ENCODE assay signal across 18 cellular contexts in the genomic region with DNA sequence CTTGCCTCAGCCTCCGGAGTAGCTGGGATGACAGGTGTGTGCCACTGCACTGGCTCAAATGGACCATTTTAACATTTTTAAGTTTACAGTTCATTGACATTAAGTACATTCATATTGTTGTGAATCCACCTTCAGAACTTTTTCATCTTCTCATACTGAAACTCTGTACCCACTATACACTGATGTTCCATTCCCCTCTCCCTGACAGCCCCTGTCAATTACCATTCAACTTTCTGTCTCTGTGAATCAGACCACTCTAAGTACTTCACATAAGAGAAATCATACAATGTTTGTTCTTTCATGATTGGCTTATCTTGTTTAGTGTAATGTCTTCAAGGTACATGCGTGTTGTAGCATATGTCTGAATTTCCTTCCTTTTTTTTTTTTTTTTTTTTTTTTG. TPM values are rescaled to one million over a fixed set of nuclear protein-coding genes. Genes with fewer than 3 reads are reported as not detected.
DNase-seq lines count a peak whose midpoint lies in the region; ATAC-seq and TF ChIP-seq lines count a peak whose summit lies in the region.
"Had no signal": no experiment of that assay in that cellular context is flagged by ENCODE, and none has a peak within 500 bp of the region (broad histone marks: within the 10 kb centered on the region; RNA-seq: fewer than 3 reads in every experiment).

No MANE protein-coding gene starts in this region.

- H4K20me1 ChIP-seq in hepatocyte (ENCODE audit: insufficient read depth, poor library complexity, severe bottlenecking): no peaks in the 10 kb centered on the region
- H4K20me1 ChIP-seq: BLaER1 had no signal

- H3K9me3 Mint-ChIP-seq in activated CD8-positive, alpha-beta T cell treated with anti-CD3 and anti-CD28 coated beads for 36 hours: no peaks in the 10 kb centered on the region
- H3K9me3 Mint-ChIP-seq in activated CD8-positive, alpha-beta T cell treated with anti-CD3 and anti-CD28 coated beads, Interleukin-2, amount 10 ng/mL, durations not matched to agents 7 days and 5 days (ENCODE audit: insufficient read depth): no peaks in the 10 kb centered on the region
- H3K9me3 Mint-ChIP-seq in stimulated activated naive CD8-positive, alpha-beta T cell treated with anti-CD3 and anti-CD28 coated beads, Interleukin-15, amount 100 ng/mL, for 72 hours: no peaks in the 10 kb centered on the region
- peaks cover 0 to 5% of the 10 kb centered on the region in 2 donors for H3K9me3 Mint-ChIP-seq in stimulated activated naive B cell treated with anti-CD40 and anti-IgM and Interleukin-4, amounts not matched to agents 10 μg/mL and 1 μg/mL and 100 μg/mL, for 72 hours
- H3K9me3 Mint-ChIP-seq: CD8-positive, alpha-beta T cell; H9 had no signal

- no peak overlapping the region for H3K4me2 ChIP-seq in hepatocyte
- H3K4me2 ChIP-seq: BLaER1 had no signal

- no peak overlapping the region for H3K4me3 Mint-ChIP-seq in activated CD8-positive, alpha-beta T cell treated with anti-CD3 and anti-CD28 coated beads for 36 hours
- no peak overlapping the region for H3K4me3 Mint-ChIP-seq in activated CD8-positive, alpha-beta T cell treated with anti-CD3 and anti-CD28 coated beads, Interleukin-2, amount 10 ng/mL, durations not matched to agents 7 days and 5 days
- no peak overlapping the region for H3K4me3 Mint-ChIP-seq in stimulated activated naive CD8-positive, alpha-beta T cell treated with anti-CD3 and anti-CD28 coated beads, Interleukin-15, amount 100 ng/mL, for 72 hours
- H3K4me3 Mint-ChIP-seq in stimulated activated naive B cell treated with anti-CD40 and anti-IgM and Interleukin-4, amounts not matched to agents 10 μg/mL and 1 μg/mL and 100 μg/mL, for 72 hours: no peak overlapping the region
- H3K4me3 Mint-ChIP-seq: CD8-positive, alpha-beta T cell; H9 had no signal

- no peaks in the 10 kb centered on the region for H3K27me3 Mint-ChIP-seq in activated CD8-positive, alpha-beta T cell treated with anti-CD3 and anti-CD28 coated beads for 36 hours
- peaks cover 3% of the 10 kb centered on the region for H3K27me3 Mint-ChIP-seq in activated CD8-positive, alpha-beta T cell treated with anti-CD3 and anti-CD28 coated beads, Interleukin-2, amount 10 ng/mL, durations not matched to agents 7 days and 5 days (ENCODE audit: low read depth)
- H3K27me3 Mint-ChIP-seq in stimulated activated naive CD8-positive, alpha-beta T cell treated with anti-CD3 and anti-CD28 coated beads, Interleukin-15, amount 100 ng/mL, for 72 hours: peaks cover 16% of the 10 kb centered on the region
- peaks cover 11 to 25% of the 10 kb centered on the region in 2 donors for H3K27me3 Mint-ChIP-seq in stimulated activated naive B cell treated with anti-CD40 and anti-IgM and Interleukin-4, amounts not matched to agents 10 μg/mL and 1 μg/mL and 100 μg/mL, for 72 hours

- no peak overlapping the region for H3K27ac Mint-ChIP-seq in activated CD8-positive, alpha-beta T cell treated with anti-CD3 and anti-CD28 coated beads for 36 hours
- no peak overlapping the region for H3K27ac Mint-ChIP-seq in activated CD8-positive, alpha-beta T cell treated with anti-CD3 and anti-CD28 coated beads, Interleukin-2, amount 10 ng/mL, durations not matched to agents 7 days and 5 days
- no peak overlapping the region for H3K27ac Mint-ChIP-seq in stimulated activated naive CD8-positive, alpha-beta T cell treated with anti-CD3 and anti-CD28 coated beads, Interleukin-15, amount 100 ng/mL, for 72 hours
- H3K27ac Mint-ChIP-seq in stimulated activated naive B cell treated with anti-CD40 and anti-IgM and Interleukin-4, amounts not matched to agents 10 μg/mL and 1 μg/mL and 100 μg/mL, for 72 hours: no peak overlapping the region
- H3K27ac Mint-ChIP-seq: CD8-positive, alpha-beta T cell; H9 had no signal

- TF ChIP-seq CTCF in activated CD8-positive, alpha-beta T cell treated with anti-CD3 and anti-CD28 coated beads for 36 hours (IDR thresholded peaks at IDR 0.05): no peak
- no peak for TF ChIP-seq CTCF in hepatocyte (IDR thresholded peaks at IDR 0.05; ENCODE audit: poor library complexity)

- H2AFZ ChIP-seq in hepatocyte: no peak overlapping the region

- H3K79me2 ChIP-seq in hepatocyte: no peaks in the 10 kb centered on the region

- DNase-seq in activated CD8-positive, alpha-beta T cell treated with anti-CD3 and anti-CD28 coated beads for 36 hours: no peak
- no peak for DNase-seq in activated CD8-positive, alpha-beta T cell treated with anti-CD3 and anti-CD28 coated beads, Interleukin-2, amount 10 ng/mL, durations not matched to agents 7 days and 5 days
- DNase-seq in stimulated activated naive CD8-positive, alpha-beta T cell treated with anti-CD3 and anti-CD28 coated beads, Interleukin-15, Interleukin-2, amounts not matched to agents 100 U/mL and 50 U/mL, for 24 hours: no peak
- no peak for DNase-seq in stimulated activated naive CD8-positive, alpha-beta T cell treated with anti-CD3 and anti-CD28 coated beads, Interleukin-15, amount 100 ng/mL, for 72 hours
- no peak for DNase-seq in hepatocyte (ENCODE audit: low spot score)
- DNase-seq in stimulated activated naive B cell treated with anti-CD40 and anti-IgM and Interleukin-4, amounts not matched to agents 10 μg/mL and 1 μg/mL and 100 μg/mL, for 72 hours: no peak
- DNase-seq in NCI-H2227 (lab: John Stamatoyannopoulos, UW; ENCODE audit: unreplicated experiment): no peak
- no peak for DNase-seq in activated CD8-positive, alpha-beta memory T cell treated with anti-CD3 and anti-CD28 coated beads, Interleukin-2, amount 50 U/mL, for 48 hours
- DNase-seq: 8988T; Calu3; CD8-positive, alpha-beta T cell; DMS79 treated with DMSO at 0.1 percent for 48 hours; GF-D8; H9 had no signal

- no peaks in the 10 kb centered on the region for H3K9me2 ChIP-seq in hepatocyte (replicated peaks; ENCODE audit: insufficient read depth)

- no peaks in the 10 kb centered on the region for H3K9me3 ChIP-seq in hepatocyte (ENCODE audit: low read depth)
- H3K9me3 ChIP-seq: BLaER1 had no signal

- CTCF ChIA-PET in activated CD8-positive, alpha-beta T cell treated with anti-CD3 and anti-CD28 coated beads for 36 hours (lab: Charles Lee): no interaction called here
- CTCF ChIA-PET in activated CD8-positive, alpha-beta T cell treated with anti-CD3 and anti-CD28 coated beads, Interleukin-2, amount 10 ng/mL, durations not matched to agents 7 days and 5 days (lab: Charles Lee): no interaction called here

- H3K4me1 Mint-ChIP-seq in activated CD8-positive, alpha-beta T cell treated with anti-CD3 and anti-CD28 coated beads for 36 hours (ENCODE audit: low read depth): peaks cover 4% of the 10 kb centered on the region
- no peaks in the 10 kb centered on the region for H3K4me1 Mint-ChIP-seq in activated CD8-positive, alpha-beta T cell treated with anti-CD3 and anti-CD28 coated beads, Interleukin-2, amount 10 ng/mL, durations not matched to agents 7 days and 5 days (ENCODE audit: low read depth)
- H3K4me1 Mint-ChIP-seq in stimulated activated naive CD8-positive, alpha-beta T cell treated with anti-CD3 and anti-CD28 coated beads, Interleukin-15, amount 100 ng/mL, for 72 hours: peaks cover 6% of the 10 kb centered on the region
- H3K4me1 Mint-ChIP-seq in stimulated activated naive B cell treated with anti-CD40 and anti-IgM and Interleukin-4, amounts not matched to agents 10 μg/mL and 1 μg/mL and 100 μg/mL, for 72 hours: peaks cover 0 to 3% of the 10 kb centered on the region in 2 donors

- ATAC-seq in activated CD8-positive, alpha-beta T cell treated with anti-CD3 and anti-CD28 coated beads for 36 hours: peak; percentile 53
- no peak for ATAC-seq in activated CD8-positive, alpha-beta T cell treated with anti-CD3 and anti-CD28 coated beads, Interleukin-2, amount 10 ng/mL, durations not matched to agents 7 days and 5 days
- peak; percentile 71 for ATAC-seq in stimulated activated naive CD8-positive, alpha-beta T cell treated with anti-CD3 and anti-CD28 coated beads, Interleukin-15, Interleukin-2, amounts not matched to agents 100 U/mL and 50 U/mL, for 24 hours
- no peak for ATAC-seq in stimulated activated naive CD8-positive, alpha-beta T cell treated with anti-CD3 and anti-CD28 coated beads, Interleukin-15, amount 100 ng/mL, for 72 hours
- peak; percentile 36 to 42 for ATAC-seq in stimulated activated naive B cell treated with anti-CD40 and anti-IgM and Interleukin-4, amounts not matched to agents 10 μg/mL and 1 μg/mL and 100 μg/mL, for 72 hours (replicated peaks)
- ATAC-seq: CD8-positive, alpha-beta T cell; HepG2 had no signal

- POLR2A ChIA-PET in activated CD8-positive, alpha-beta T cell treated with anti-CD3 and anti-CD28 coated beads for 36 hours (lab: Charles Lee): no interaction called here
- POLR2A ChIA-PET in activated CD8-positive, alpha-beta T cell treated with anti-CD3 and anti-CD28 coated beads, Interleukin-2, amount 10 ng/mL, durations not matched to agents 7 days and 5 days (lab: Charles Lee): no interaction called here

- peaks cover 26% of the 10 kb centered on the region for H3K4me1 ChIP-seq in hepatocyte (ENCODE audit: insufficient read depth)
- H3K4me1 ChIP-seq: BLaER1 had no signal

- H3K4me3 ChIP-seq in hepatocyte: no peak overlapping the region
- H3K4me3 ChIP-seq: BLaER1 had no signal

- peak overlapping the region; percentile 84 for H3K27ac ChIP-seq in hepatocyte
- H3K27ac ChIP-seq: BLaER1 had no signal

- no peaks in the 10 kb centered on the region for H3K36me3 Mint-ChIP-seq in activated CD8-positive, alpha-beta T cell treated with anti-CD3 and anti-CD28 coated beads for 36 hours (ENCODE audit: low read depth)
- no peaks in the 10 kb centered on the region for H3K36me3 Mint-ChIP-seq in activated CD8-positive, alpha-beta T cell treated with anti-CD3 and anti-CD28 coated beads, Interleukin-2, amount 10 ng/mL, durations not matched to agents 7 days and 5 days (ENCODE audit: low read depth)
- no peaks in the 10 kb centered on the region for H3K36me3 Mint-ChIP-seq in stimulated activated naive B cell treated with anti-CD40 and anti-IgM and Interleukin-4, amounts not matched to agents 10 μg/mL and 1 μg/mL and 100 μg/mL, for 72 hours
- H3K36me3 Mint-ChIP-seq: CD8-positive, alpha-beta T cell had no signal

- WGBS in hepatocyte (ENCODE audit: low lambda C conversion rate, missing lambda C conversion rate): 100% methylated on average over 2 of the region's 2 CpGs

- no peaks in the 10 kb centered on the region for H3K27me3 ChIP-seq in hepatocyte
- H3K27me3 ChIP-seq: BLaER1 had no signal

- no peaks in the 10 kb centered on the region for H3K36me3 ChIP-seq in hepatocyte (replicated peaks; ENCODE audit: insufficient read depth, low read depth)
- H3K36me3 ChIP-seq: BLaER1 had no signal

- intact Hi-C loops in activated CD8-positive, alpha-beta T cell treated with anti-CD3 and anti-CD28 coated beads for 36 hours (cut with micrococcal nuclease): no loop called here

RNA-seq across cellular contexts. Expression of a gene that starts 1.9 kb away (rescaled TPM):
- total RNA-seq in activated CD8-positive, alpha-beta T cell treated with anti-CD3 and anti-CD28 coated beads for 36 hours: not detected
- total RNA-seq in activated CD8-positive, alpha-beta T cell treated with anti-CD3 and anti-CD28 coated beads, Interleukin-2, amount 10 ng/mL, durations not matched to agents 7 days and 5 days: not detected
- 0.27 TPM in 1 of 2 replicates, not detected in the other for total RNA-seq in hepatocyte
- 0.05 TPM in 1 of 2 replicates, not detected in the other for polyA plus RNA-seq in hepatocyte
- total RNA-seq: A673; Calu3; CD8-positive, alpha-beta T cell; H1; H9; HepG2 had no signal
- polyA plus RNA-seq: H1, HepG2 had no signal

RNA-seq across cellular contexts. Expression of a gene that starts 37.5 kb away (rescaled TPM):
- under 1 TPM; 0.65 to 0.70 TPM for total RNA-seq in activated CD8-positive, alpha-beta T cell treated with anti-CD3 and anti-CD28 coated beads for 36 hours
- under 1 TPM in 1 of 2 experiments, not detected in 1; 0.08 TPM for total RNA-seq in activated CD8-positive, alpha-beta T cell treated with anti-CD3 and anti-CD28 coated beads, Interleukin-2, amount 10 ng/mL, durations not matched to agents 7 days and 5 days
- total RNA-seq in hepatocyte: 28.3 and 31.2 TPM in 2 replicates
- polyA plus RNA-seq in hepatocyte: 13.4 and 15.4 TPM in 2 replicates

Comparison
In these comparisons a context has a peak if more than half of its experiments do, and no peak if none do; other contexts are left out.
1. ATAC-seq: peak in activated CD8-positive, alpha-beta T cell treated with anti-CD3 and anti-CD28 coated beads for 36 hours (single experiment), stimulated activated naive CD8-positive, alpha-beta T cell treated with anti-CD3 and anti-CD28 coated beads, Interleukin-15, Interleukin-2, amounts not matched to agents 100 U/mL and 50 U/mL, for 24 hours (single experiment) and stimulated activated naive B cell treated with anti-CD40 and anti-IgM and Interleukin-4, amounts not matched to agents 10 μg/mL and 1 μg/mL and 100 μg/mL, for 72 hours (2 of 2); none in activated CD8-positive, alpha-beta T cell treated with anti-CD3 and anti-CD28 coated beads, Interleukin-2, amount 10 ng/mL, durations not matched to agents 7 days and 5 days (single experiment) and stimulated activated naive CD8-positive, alpha-beta T cell treated with anti-CD3 and anti-CD28 coated beads, Interleukin-15, amount 100 ng/mL, for 72 hours (single experiment).
2. RNA of a gene that starts 37.5 kb away (total RNA-seq): 28.3 to 31.2 TPM in hepatocyte; 0.65 to 0.70 TPM in activated CD8-positive, alpha-beta T cell treated with anti-CD3 and anti-CD28 coated beads for 36 hours and 0.08 TPM in activated CD8-positive, alpha-beta T cell treated with anti-CD3 and anti-CD28 coated beads, Interleukin-2, amount 10 ng/mL, durations not matched to agents 7 days and 5 days; every median in the first group is over 10 times any median in the second.